8 cellular contexts compared by ENCODE assay signal in genomic region chr3:194133661-194134230, GRCh38. TPM values are rescaled to one million over a fixed set of nuclear protein-coding genes. Genes with fewer than 3 reads are reported as not detected.
DNase-seq lines count a peak whose midpoint lies in the region; TF ChIP-seq lines count a peak whose summit lies in the region.

No MANE protein-coding gene starts in this region.

- DNase-seq in testis, result peak; percentile 61
- DNase-seq in Kasumi-1 (lab: John Stamatoyannopoulos, UW), result no peak
- no peak for DNase-seq in Ammon's horn (ENCODE audit: low spot score)

- H3K4me2 ChIP-seq in BLaER1 treated with 17β-estradiol and CSF1 and Interleukin-3, amounts not matched to agents 10 nM and 100 nM, result peak overlapping the region; percentile 83 to 100 (median 97)
- H3K4me2 ChIP-seq in SU-DHL-6 (ENCODE audit: low read depth, low read length, poor library complexity, severe bottlenecking), result peak overlapping the region; percentile 48

- H3K9me2 ChIP-seq in SU-DHL-6 (replicated peaks; ENCODE audit: insufficient read depth, low read length), result no peaks in the 10 kb centered on the region

- peaks cover 44 to 64% (median 56%) of the 10 kb centered on the region in 10 experiments for H3K4me1 ChIP-seq in BLaER1 treated with 17β-estradiol and CSF1 and Interleukin-3, amounts not matched to agents 10 nM and 100 nM
- H3K4me1 ChIP-seq in HEK293 (ENCODE audit: control insufficient read depth, insufficient read depth, low read length) (peaks cover 12% of the 10 kb centered on the region), ectodermal cell (ENCODE audit: control insufficient read depth, insufficient read depth, low read length) (peaks cover 48% of the 10 kb centered on the region), mesodermal cell (ENCODE audit: control insufficient read depth, insufficient read depth, low read length, poor library complexity, severe bottlenecking) (peaks cover 43% of the 10 kb centered on the region), testis (peaks cover 46% of the 10 kb centered on the region)

- TF ChIP-seq CTCF in HEK293 (tag by site-specific recombination; IDR thresholded peaks at IDR 0.05) (no peak), SU-DHL-6 (IDR thresholded peaks at IDR 0.05; ENCODE audit: insufficient read depth, low read length, poor library complexity, severe bottlenecking) (no peak), testis (IDR thresholded peaks at IDR 0.05) (no peak)

- H3F3A ChIP-seq in SU-DHL-6 (ENCODE audit: insufficient read depth), result peaks cover 59% of the 10 kb centered on the region

- no peaks in the 10 kb centered on the region for H3K36me3 ChIP-seq in BLaER1 treated with 17β-estradiol and CSF1 and Interleukin-3, amounts not matched to agents 10 nM and 100 nM
- H3K36me3 ChIP-seq in HEK293 (ENCODE audit: control insufficient read depth in 2 of 2, insufficient read depth in 1 of 2, low read length in 2 of 2) (peaks cover 5 to 22% of the 10 kb centered on the region in 2 experiments; a peak in 2 of 3 replicates), SU-DHL-6 (ENCODE audit: low read length) (peaks cover 7% of the 10 kb centered on the region; the same call in 1 of the 2 replicates), ectodermal cell (ENCODE audit: control insufficient read depth, insufficient read depth, low read length) (no peaks in the 10 kb centered on the region), mesodermal cell (ENCODE audit: control insufficient read depth, insufficient read depth, low read length) (no peaks in the 10 kb centered on the region), testis (ENCODE audit: low read depth, missing control alignments) (no peaks in the 10 kb centered on the region)

- 6% methylated on average over 41 of the region's 41 CpGs for WGBS in ectodermal cell, 2 experiments
- 6 to 14% methylated on average over 12 to 23 of the region's 41 CpGs for WGBS in mesodermal cell (ENCODE audit: insufficient coverage in 2 of 2), 2 experiments
- WGBS in testis, 2 donors, result 3 to 6% methylated on average over 17 to 39 of the region's 41 CpGs

- peak overlapping the region; percentile 66 to 81 (median 79); a peak in 20 of 22 replicates for H3K9ac ChIP-seq in BLaER1 treated with 17β-estradiol and CSF1 and Interleukin-3, amounts not matched to agents 10 nM and 100 nM
- H3K9ac ChIP-seq in SU-DHL-6 (ENCODE audit: low read length), result peak overlapping the region; percentile 46

- intact Hi-C loops in testis (cut with DNase I; ENCODE audit: low total_unique reads), result no loop called here

- H3K9me3 ChIP-seq in BLaER1 treated with 17β-estradiol and CSF1 and Interleukin-3, amounts not matched to agents 10 nM and 100 nM (replicated peaks in 1 of 11), result no peaks in the 10 kb centered on the region
- H3K9me3 ChIP-seq in HEK293 (ENCODE audit: control insufficient read depth, insufficient read depth, low read depth, low read length) (no peaks in the 10 kb centered on the region), SU-DHL-6 (ENCODE audit: insufficient read depth, low read length) (no peaks in the 10 kb centered on the region), ectodermal cell (ENCODE audit: control insufficient read depth, low read length) (no peaks in the 10 kb centered on the region), mesodermal cell (ENCODE audit: control insufficient read depth, low read length) (no peaks in the 10 kb centered on the region), testis (no peaks in the 10 kb centered on the region)

- peaks cover 6 to 59% (median 25%) of the 10 kb centered on the region in 11 experiments; a peak in 20 of 22 replicates for H4K20me1 ChIP-seq in BLaER1 treated with 17β-estradiol and CSF1 and Interleukin-3, amounts not matched to agents 10 nM and 100 nM
- no peaks in the 10 kb centered on the region for H4K20me1 ChIP-seq in SU-DHL-6 (ENCODE audit: low read depth, low read length)

- CTCF ChIA-PET in HEK293 (lab: Yijun Ruan, JAX), result interaction anchor here (1.0 to 5.1 kb wide), 2 partner anchors 183 to 352 kb away, joined by 3 to 21 read pairs; no protein-coding TSS in a partner anchor

- POLR2A ChIA-PET in HEK293 (lab: Yijun Ruan, JAX), result interaction anchor here (0.6 to 9.5 kb wide), 7 partner anchors 63 to 352 kb away, joined by 3 to 145 read pairs (median 14); no protein-coding TSS in a partner anchor

- peak overlapping the region in 10 of 11 experiments; percentile 57 to 84 (median 78); a peak in 18 of 22 replicates for H3K27ac ChIP-seq in BLaER1 treated with 17β-estradiol and CSF1 and Interleukin-3, amounts not matched to agents 10 nM and 100 nM
- H3K27ac ChIP-seq in HEK293 (ENCODE audit: extremely low read depth, low read depth, low read length), result peak overlapping the region; percentile 98
- no peak overlapping the region for H3K27ac ChIP-seq in SU-DHL-6 (ENCODE audit: low read depth, low read length)
- no peak overlapping the region for H3K27ac ChIP-seq in ectodermal cell (ENCODE audit: insufficient read depth, low read depth, low read length, poor library complexity, severe bottlenecking)
- peak overlapping the region; percentile 88 for H3K27ac ChIP-seq in mesodermal cell (ENCODE audit: low read depth, low read length, severe bottlenecking)
- H3K27ac ChIP-seq in testis, result peak overlapping the region in 1 of 2 donors; percentile 93

- peaks cover 76 to 97% (median 94%) of the 10 kb centered on the region in 11 experiments for H3K27me3 ChIP-seq in BLaER1 treated with 17β-estradiol and CSF1 and Interleukin-3, amounts not matched to agents 10 nM and 100 nM
- no peaks in the 10 kb centered on the region for H3K27me3 ChIP-seq in SU-DHL-6 (ENCODE audit: low read length)
- H3K27me3 ChIP-seq in ectodermal cell (ENCODE audit: control insufficient read depth, insufficient read depth, low read length, poor library complexity, severe bottlenecking), result peaks cover 46% of the 10 kb centered on the region
- no peaks in the 10 kb centered on the region for H3K27me3 ChIP-seq in testis

- no peak for TF ChIP-seq POLR2A in testis (IDR thresholded peaks at IDR 0.05)

- peak overlapping the region; percentile 55 to 73 (median 65); a peak in 19 of 20 replicates for H3K4me3 ChIP-seq in BLaER1 treated with 17β-estradiol and CSF1 and Interleukin-3, amounts not matched to agents 10 nM and 100 nM
- H3K4me3 ChIP-seq in HEK293 (ENCODE audit: low read depth, low read length), result peak overlapping the region; percentile 30
- peak overlapping the region; percentile 31 for H3K4me3 ChIP-seq in SU-DHL-6 (ENCODE audit: insufficient read depth, low read length, poor library complexity, severe bottlenecking)
- H3K4me3 ChIP-seq in ectodermal cell (ENCODE audit: insufficient read depth, low read depth, low read length), result peak overlapping the region; percentile 18
- no peak overlapping the region for H3K4me3 ChIP-seq in mesodermal cell (ENCODE audit: extremely low read depth, insufficient read depth, low read length, poor library complexity, severe bottlenecking)
- peak overlapping the region in 1 of 2 donors; percentile 43 for H3K4me3 ChIP-seq in testis

- no peak overlapping the region for H2AFZ ChIP-seq in SU-DHL-6 (ENCODE audit: low read depth, low read length, severe bottlenecking)

- 0 out of 2 replicates have a peak, but pooled peaks cover 5% of the 10 kb centered on the region for H3K79me2 ChIP-seq in SU-DHL-6 (ENCODE audit: insufficient read depth, low read length)

TF ChIP-seq in HEK293, 187 proteins besides CTCF, POLR2A, EP300 and RAD21 (continues in another document):
- TF ChIP-seq PATZ1 (tag by site-specific recombination; IDR thresholded peaks at IDR 0.05) (peak; percentile 21), ZNF521 (tag by site-specific recombination; IDR thresholded peaks at IDR 0.05) (no peak), ZEB2 (tag by site-specific recombination; IDR thresholded peaks at IDR 0.05) (peak; percentile 69), ZNF76 (tag by site-specific recombination; IDR thresholded peaks at IDR 0.05; ENCODE audit: borderline replicate concordance, low read depth) (0 out of 2 replicates have a peak, but pooled peaks have one; percentile 21), ZNF558 (tag by site-specific recombination; IDR thresholded peaks at IDR 0.05) (peak; percentile 32; the same call in 1 of the 2 replicates)
- TF ChIP-seq, protein P1, sequence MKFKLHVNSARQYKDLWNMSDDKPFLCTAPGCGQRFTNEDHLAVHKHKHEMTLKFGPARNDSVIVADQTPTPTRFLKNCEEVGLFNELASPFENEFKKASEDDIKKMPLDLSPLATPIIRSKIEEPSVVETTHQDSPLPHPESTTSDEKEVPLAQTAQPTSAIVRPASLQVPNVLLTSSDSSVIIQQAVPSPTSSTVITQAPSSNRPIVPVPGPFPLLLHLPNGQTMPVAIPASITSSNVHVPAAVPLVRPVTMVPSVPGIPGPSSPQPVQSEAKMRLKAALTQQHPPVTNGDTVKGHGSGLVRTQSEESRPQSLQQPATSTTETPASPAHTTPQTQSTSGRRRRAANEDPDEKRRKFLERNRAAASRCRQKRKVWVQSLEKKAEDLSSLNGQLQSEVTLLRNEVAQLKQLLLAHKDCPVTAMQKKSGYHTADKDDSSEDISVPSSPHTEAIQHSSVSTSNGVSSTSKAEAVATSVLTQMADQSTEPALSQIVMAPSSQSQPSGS (tag by site-specific recombination; IDR thresholded peaks at IDR 0.05; ENCODE audit: low read depth), result no peak

RNA-seq across cellular contexts. Expression of gene HES1, which starts 2.2 kb away (rescaled TPM):
- polyA plus RNA-seq in ectodermal cell (2013, experiment 1 of 4), result 29.4 TPM
- polyA plus RNA-seq in ectodermal cell (2013, experiment 2 of 4), result 43.1 TPM
- polyA plus RNA-seq in ectodermal cell (2013, experiment 3 of 4), result 35.3 TPM
- 31.9 TPM for polyA plus RNA-seq in ectodermal cell (2013, experiment 4 of 4)
- polyA plus RNA-seq in mesodermal cell (2013, experiment 1 of 2), result 86.7 TPM
- polyA plus RNA-seq in mesodermal cell (2013, experiment 2 of 2), result 82.3 TPM
- total RNA-seq in testis, result 10 to 100 TPM; 38.9 to 41.1 TPM
- 17.5 TPM for polyA plus RNA-seq in testis (ENCODE audit: insufficient read depth, low read depth, low replicate concordance)

Comparison
In these comparisons a context has a peak if more than half of its experiments do, and no peak if none do; other contexts are left out.
1. H3K27ac ChIP-seq: peak in BLaER1 treated with 17β-estradiol and CSF1 and Interleukin-3, amounts not matched to agents 10 nM and 100 nM (10 of 11), HEK293 (single experiment) and mesodermal cell (single experiment); none in SU-DHL-6 (single experiment) and ectodermal cell (single experiment).